Comparison of ENCODE assay signal across 11 cellular contexts in genomic region chr7:68550027-68550426, GRCh38.
"Had no signal": no experiment of that assay in that cellular context is flagged by ENCODE, and none has a peak within 500 bp of the region (broad histone marks: within the 10 kb centered on the region; RNA-seq: fewer than 3 reads in every experiment).

No MANE protein-coding gene starts in this region.

- H3K36me3 ChIP-seq: HAP-1 had no signal

- DNase-seq: GM23248, GOT3, H7, H9, HCEC 1CT, HFFc6 had no signal

- H3K27ac ChIP-seq: GM23248 had no signal

- H3K9ac ChIP-seq: GM23248 had no signal

- H3K4me1 Mint-ChIP-seq: GM23338, H9 had no signal

- H3K9me3 ChIP-seq: HAP-1 had no signal

- H3K27ac Mint-ChIP-seq: GM23338, H9, HFFc6 had no signal

- H3K4me2 ChIP-seq: GM23338 had no signal

- FAIRE-seq: H1, H54 had no signal

- H2AFZ ChIP-seq: GM23248, GM23338 had no signal

- H3K4me1 ChIP-seq: HAP-1 had no signal

- H3K4me3 ChIP-seq: GM23248, GM23338, HAP-1 had no signal

- H3K9me3 Mint-ChIP-seq: H9 had no signal

- H3K4me3 Mint-ChIP-seq: GM23338, H9, HFFc6 had no signal

- ATAC-seq: GM23338, HCT116 had no signal
